ENCODE assay signal across 8 cellular contexts in genomic region chr1:78005347-78005722, GRCh38.
DNase-seq lines count a peak whose midpoint lies in the region; ATAC-seq and TF ChIP-seq lines count a peak whose summit lies in the region.

No MANE protein-coding gene starts in this region.

- peak overlapping the region; percentile 60 for H3K4me3 ChIP-seq in HUES48 (ENCODE audit: low read depth, low read length)
- peak overlapping the region; percentile 68 to 83 for H3K4me3 ChIP-seq in muscle layer of colon (ENCODE audit: low read depth in 1 of 2, low read length in 2 of 2)

- no peak for TF ChIP-seq CTCF in 22Rv1 (IDR thresholded peaks at IDR 0.05)

- DNase-seq in caudate nucleus (lab: John Stamatoyannopoulos, UW) (no peak), ecto neural progenitor cell (ENCODE audit: low spot score) (no peak)

- H3K4me1 ChIP-seq in HUES48 (ENCODE audit: control insufficient read depth, insufficient read depth, low read length) (peaks cover 12% of the 10 kb centered on the region), muscle layer of colon (ENCODE audit: insufficient read depth, low read length) (peaks cover 21% of the 10 kb centered on the region)

- no peaks in the 10 kb centered on the region for H3K36me3 ChIP-seq in HUES48 (ENCODE audit: control insufficient read depth, insufficient read depth, low read length)
- no peaks in the 10 kb centered on the region for H3K36me3 ChIP-seq in muscle layer of colon (ENCODE audit: insufficient read depth, low read length)

- no peaks in the 10 kb centered on the region for H3K27me3 ChIP-seq in HUES48 (ENCODE audit: control insufficient read depth, insufficient read depth, low read length)
- no peaks in the 10 kb centered on the region for H3K27me3 ChIP-seq in muscle layer of colon (ENCODE audit: control insufficient read depth in 1 of 2, insufficient read depth in 2 of 2, low read length in 2 of 2)

- ATAC-seq in GM18873 (IDR thresholded peaks at IDR 0.05; ENCODE audit: low FRiP score, unreplicated experiment) = no peak
- ATAC-seq in GM18519 (IDR thresholded peaks at IDR 0.05; ENCODE audit: low FRiP score, unreplicated experiment) = no peak
- no peak for ATAC-seq in GM19463 (IDR thresholded peaks at IDR 0.05; ENCODE audit: unreplicated experiment)

- peak overlapping the region; percentile 89 for H3K9ac ChIP-seq in HUES48 (ENCODE audit: low read depth, low read length)
- H3K9ac ChIP-seq in muscle layer of colon (ENCODE audit: low read length) = peak overlapping the region; percentile 96

- H3K27ac ChIP-seq in 22Rv1 (peak overlapping the region; percentile 81), HUES48 (ENCODE audit: low read depth, low read length) (peak overlapping the region; percentile 97), caudate nucleus (ENCODE audit: low read depth, low read length) (peak overlapping the region; percentile 98), muscle layer of colon (ENCODE audit: low read depth, low read length) (peak overlapping the region; percentile 98)

- H3K9me3 ChIP-seq in HUES48 (ENCODE audit: control insufficient read depth, insufficient read depth, low read length) (no peaks in the 10 kb centered on the region), muscle layer of colon (ENCODE audit: low read length) (no peaks in the 10 kb centered on the region)
